ENCODE assay signal across 8 cellular contexts in genomic region chr1:244075247-244075722, GRCh38. TPM values are rescaled to one million over a fixed set of nuclear protein-coding genes. Genes with fewer than 3 reads are reported as not detected.
A peak's percentile ranks its signal among the peaks of the same experiment; 100 is the strongest.
DNase-seq lines count a peak whose midpoint lies in the region; ATAC-seq and TF ChIP-seq lines count a peak whose summit lies in the region.

No MANE protein-coding gene starts in this region.

- H3K4me3 ChIP-seq in GM06990 (replicated peaks; ENCODE audit: low read depth, low read length) (peak overlapping the region; percentile 44), lower lobe of right lung (no peak overlapping the region)

- no peaks in the 10 kb centered on the region for H3K9me3 ChIP-seq in lower lobe of right lung

- H3K27me3 ChIP-seq in GM06990 (replicated peaks; ENCODE audit: control insufficient read depth, insufficient read depth, low read length) (no peaks in the 10 kb centered on the region; the same call in 1 of the 2 replicates), lower lobe of right lung (ENCODE audit: low read depth) (peaks cover 7% of the 10 kb centered on the region)

- no peak overlapping the region for H3K27ac ChIP-seq in lower lobe of right lung

- DNase-seq in GM06990 (ENCODE audit: extremely low read depth, insufficient read length) (no peak), lower lobe of right lung (no peak), NCI-H1092 treated with DMSO at 0.1 percent for 48 hours (lab: John Stamatoyannopoulos, UW) (no peak), erythroblast (lab: John Stamatoyannopoulos, UW) (no peak), cerebellar nuclear complex (lab: John Stamatoyannopoulos, UW) (no peak)

- TF ChIP-seq CTCF in GM06990 (IDR thresholded peaks at IDR 0.05; ENCODE audit: insufficient read depth, low read length, poor library complexity, severe bottlenecking) (no peak), lower lobe of right lung (IDR thresholded peaks at IDR 0.05) (no peak)

- no peaks in the 10 kb centered on the region for H3K4me1 ChIP-seq in lower lobe of right lung

- ATAC-seq in GM21576 (IDR thresholded peaks at IDR 0.05; ENCODE audit: unreplicated experiment) (peak; percentile 39), SK-N-SH treated with all-trans-retinoic acid at 6 μM for 48 hours (peak; percentile 59), lower lobe of right lung (peak; percentile 51 to 54), HG02840 (IDR thresholded peaks at IDR 0.05; ENCODE audit: low FRiP score, unreplicated experiment) (no peak)

- intact Hi-C loops in lower lobe of right lung (cut with DNase I), result no loop called here

- no peak for TF ChIP-seq POLR2A in erythroblast (IDR thresholded peaks at IDR 0.05; ENCODE audit: low read length)

- H3K36me3 ChIP-seq in GM06990 (ENCODE audit: control insufficient read depth, insufficient read depth, low read length) (no peaks in the 10 kb centered on the region), lower lobe of right lung (no peaks in the 10 kb centered on the region)

TF ChIP-seq in SK-N-SH treated with all-trans-retinoic acid at 6 μM for 48 hours, 23 proteins besides CTCF, POLR2A, EP300 and RAD21:
- no peak for TF ChIP-seq TOX (CRISPR knock-in tag; IDR thresholded peaks at IDR 0.05; ENCODE audit: borderline replicate concordance)
- TF ChIP-seq ZFP30 (CRISPR knock-in tag; IDR thresholded peaks at IDR 0.05), result no peak
- no peak for TF ChIP-seq SNAI2 (CRISPR knock-in tag; IDR thresholded peaks at IDR 0.05)
- TF ChIP-seq ISL1 (CRISPR knock-in tag; IDR thresholded peaks at IDR 0.05), result no peak
- TF ChIP-seq ESRRG (CRISPR knock-in tag; IDR thresholded peaks at IDR 0.05), result no peak

RNA-seq across cellular contexts. Expression of gene ZBTB18, which starts 24.2 kb away (rescaled TPM):
- 21.3 TPM for total RNA-seq in lower lobe of right lung
